Comparison of ENCODE assay signal across 2 cellular contexts in the genomic region with DNA sequence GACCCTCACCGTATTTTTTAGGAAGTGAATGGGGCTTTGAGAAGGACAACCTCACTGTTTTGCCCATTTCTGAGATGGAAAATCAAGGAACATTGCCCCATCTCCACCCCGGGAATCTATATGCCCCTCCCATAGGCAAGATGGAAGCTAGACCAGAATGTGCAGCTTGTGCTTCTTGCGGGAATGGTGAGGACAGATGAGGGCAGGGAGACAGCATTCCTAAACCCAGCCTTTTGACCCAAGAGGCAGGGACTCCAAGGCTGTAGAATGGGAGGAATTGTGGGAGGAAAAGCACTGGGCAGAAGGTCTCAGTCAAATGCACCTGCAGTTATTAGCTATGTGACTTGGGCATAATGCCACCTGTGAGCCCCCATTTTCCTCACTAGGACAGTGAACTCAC.
TF ChIP-seq lines count a peak whose summit lies in the region.

No MANE protein-coding gene starts in this region.

TF ChIP-seq in A549, 52 proteins besides CTCF, POLR2A, EP300 and RAD21:
- TF ChIP-seq JUN (IDR thresholded peaks at IDR 0.05) (no peak), MAZ (IDR thresholded peaks at IDR 0.05; ENCODE audit: borderline replicate concordance, low read depth, low read length) (no peak), EHMT2 (IDR thresholded peaks at IDR 0.05; ENCODE audit: low read depth) (no peak), CHD2 (IDR thresholded peaks at IDR 0.05; ENCODE audit: low read length, partially characterized antibody) (no peak), RFX5 (IDR thresholded peaks at IDR 0.05) (no peak), HEYL (CRISPR knock-in tag; IDR thresholded peaks at IDR 0.05) (no peak), TFCP2L1 (CRISPR knock-in tag; IDR thresholded peaks at IDR 0.05) (no peak), KDM1A (IDR thresholded peaks at IDR 0.05; ENCODE audit: low read depth) (no peak), CEBPB (IDR thresholded peaks at IDR 0.05) (no peak), RARB (CRISPR knock-in tag; IDR thresholded peaks at IDR 0.05) (no peak), RNF2 (IDR thresholded peaks at IDR 0.05; ENCODE audit: borderline replicate concordance, low read depth) (no peak), ESRRA (IDR thresholded peaks at IDR 0.05; ENCODE audit: borderline replicate concordance, low read length) (no peak)
- TF ChIP-seq, protein P1, sequence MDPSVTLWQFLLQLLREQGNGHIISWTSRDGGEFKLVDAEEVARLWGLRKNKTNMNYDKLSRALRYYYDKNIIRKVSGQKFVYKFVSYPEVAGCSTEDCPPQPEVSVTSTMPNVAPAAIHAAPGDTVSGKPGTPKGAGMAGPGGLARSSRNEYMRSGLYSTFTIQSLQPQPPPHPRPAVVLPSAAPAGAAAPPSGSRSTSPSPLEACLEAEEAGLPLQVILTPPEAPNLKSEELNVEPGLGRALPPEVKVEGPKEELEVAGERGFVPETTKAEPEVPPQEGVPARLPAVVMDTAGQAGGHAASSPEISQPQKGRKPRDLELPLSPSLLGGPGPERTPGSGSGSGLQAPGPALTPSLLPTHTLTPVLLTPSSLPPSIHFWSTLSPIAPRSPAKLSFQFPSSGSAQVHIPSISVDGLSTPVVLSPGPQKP (IDR thresholded peaks at IDR 0.05; ENCODE audit: low read depth, low read length) = no peak
- TF ChIP-seq, protein P2, sequence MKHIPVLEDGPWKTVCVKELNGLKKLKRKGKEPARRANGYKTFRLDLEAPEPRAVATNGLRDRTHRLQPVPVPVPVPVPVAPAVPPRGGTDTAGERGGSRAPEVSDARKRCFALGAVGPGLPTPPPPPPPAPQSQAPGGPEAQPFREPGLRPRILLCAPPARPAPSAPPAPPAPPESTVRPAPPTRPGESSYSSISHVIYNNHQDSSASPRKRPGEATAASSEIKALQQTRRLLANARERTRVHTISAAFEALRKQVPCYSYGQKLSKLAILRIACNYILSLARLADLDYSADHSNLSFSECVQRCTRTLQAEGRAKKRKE (CRISPR knock-in tag; IDR thresholded peaks at IDR 0.05; ENCODE audit: low read depth) = no peak
- TF ChIP-seq, protein P3, sequence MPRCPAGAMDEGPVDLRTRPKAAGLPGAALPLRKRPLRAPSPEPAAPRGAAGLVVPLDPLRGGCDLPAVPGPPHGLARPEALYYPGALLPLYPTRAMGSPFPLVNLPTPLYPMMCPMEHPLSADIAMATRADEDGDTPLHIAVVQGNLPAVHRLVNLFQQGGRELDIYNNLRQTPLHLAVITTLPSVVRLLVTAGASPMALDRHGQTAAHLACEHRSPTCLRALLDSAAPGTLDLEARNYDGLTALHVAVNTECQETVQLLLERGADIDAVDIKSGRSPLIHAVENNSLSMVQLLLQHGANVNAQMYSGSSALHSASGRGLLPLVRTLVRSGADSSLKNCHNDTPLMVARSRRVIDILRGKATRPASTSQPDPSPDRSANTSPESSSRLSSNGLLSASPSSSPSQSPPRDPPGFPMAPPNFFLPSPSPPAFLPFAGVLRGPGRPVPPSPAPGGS (IDR thresholded peaks at IDR 0.05) = no peak

TF ChIP-seq in SK-N-SH, 30 proteins besides CTCF, POLR2A, EP300 and RAD21:
- TF ChIP-seq POLR2AphosphoS5 (IDR thresholded peaks at IDR 0.05; ENCODE audit: low read depth, low read length) = no peak
- no peak for TF ChIP-seq NRF1 (IDR thresholded peaks at IDR 0.05; ENCODE audit: low read depth, low read length)
- TF ChIP-seq GABPA (IDR thresholded peaks at IDR 0.05; ENCODE audit: low read depth) = no peak
